In the genomic region with DNA sequence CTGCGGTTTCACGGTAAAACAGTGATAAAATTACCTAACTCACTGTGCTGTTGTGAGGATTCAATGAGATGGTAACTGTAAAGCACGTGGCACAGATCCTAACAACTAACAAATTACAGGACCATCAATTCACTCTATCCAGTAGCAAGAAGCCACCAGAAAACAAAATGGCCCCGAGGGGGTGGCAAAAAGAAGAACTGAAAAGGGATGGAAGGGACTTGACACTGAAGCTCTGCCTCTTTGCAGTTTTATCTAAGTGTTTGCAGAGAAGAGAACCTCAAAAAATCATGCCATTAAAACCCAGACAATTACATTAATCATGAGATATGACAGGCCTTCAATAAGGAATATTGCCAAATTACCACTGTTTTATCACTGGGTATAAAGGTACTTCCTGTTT, we compare ENCODE assay signal across 20 cellular contexts. TPM values are rescaled to one million over a fixed set of nuclear protein-coding genes. Genes with fewer than 3 reads are reported as not detected.
DNase-seq lines count a peak whose midpoint lies in the region; ATAC-seq and TF ChIP-seq lines count a peak whose summit lies in the region.
"Had no signal": no experiment of that assay in that cellular context is flagged by ENCODE, and none has a peak within 500 bp of the region (broad histone marks: within the 10 kb centered on the region; RNA-seq: fewer than 3 reads in every experiment).

No MANE protein-coding gene starts in this region.

- H3K27me3 ChIP-seq in esophagus squamous epithelium (no peaks in the 10 kb centered on the region), subcutaneous abdominal adipose tissue (ENCODE audit: control insufficient read depth in 5 of 5, insufficient read depth in 4 of 5, low read length in 5 of 5) (peaks cover 0 to 4% (median 0%) of the 10 kb centered on the region in 5 donors), mesendoderm (ENCODE audit: insufficient read depth, low read length, poor library complexity) (no peaks in the 10 kb centered on the region)

- no peak overlapping the region for H4K8ac ChIP-seq in mesendoderm (ENCODE audit: low read depth, low read length)

- no peak overlapping the region for H3K4me3 ChIP-seq in esophagus squamous epithelium
- H3K4me3 ChIP-seq in subcutaneous abdominal adipose tissue (ENCODE audit: low read depth in 1 of 5, low read length in 5 of 5): no peak overlapping the region
- H3K4me3 ChIP-seq in mesendoderm (ENCODE audit: low read length): no peak overlapping the region

- no peak overlapping the region for H3K4ac ChIP-seq in mesendoderm (ENCODE audit: low read depth, low read length)

- no peak overlapping the region for H2AK5ac ChIP-seq in mesendoderm (ENCODE audit: low read length)

- no peak overlapping the region for H3K9ac ChIP-seq in subcutaneous abdominal adipose tissue (ENCODE audit: low read length in 5 of 5)
- no peak overlapping the region for H3K9ac ChIP-seq in mesendoderm (ENCODE audit: low read length)

- H3K18ac ChIP-seq in mesendoderm (ENCODE audit: low read length): no peak overlapping the region

- H3K56ac ChIP-seq in mesendoderm (ENCODE audit: low read length): no peak overlapping the region

- no peak overlapping the region for H4K5ac ChIP-seq in mesendoderm (ENCODE audit: low read length)

- peak overlapping the region in 3 of 4 donors; percentile 8 to 35 (median 21) for H3K27ac ChIP-seq in esophagus squamous epithelium
- peak overlapping the region; percentile 66 for H3K27ac ChIP-seq in subcutaneous abdominal adipose tissue (ENCODE audit: low read depth, low read length)
- H3K27ac ChIP-seq in mesendoderm (ENCODE audit: low read depth, low read length): no peak overlapping the region
- H3K27ac ChIP-seq: C4-2B had no signal

- no peak overlapping the region for H2BK5ac ChIP-seq in mesendoderm (ENCODE audit: low read length)

- no peak for TF ChIP-seq CTCF in esophagus squamous epithelium (IDR thresholded peaks at IDR 0.05)

- H3K79me1 ChIP-seq in mesendoderm (ENCODE audit: low read length): peaks cover 2% of the 10 kb centered on the region

- WGBS in esophagus squamous epithelium, 2 donors: 65 to 68% methylated on average over 2 to 4 of the region's 4 CpGs
- no CpG with 5 or more reads among the region's 4 CpGs for WGBS in mesendoderm (ENCODE audit: extremely low coverage, insufficient coverage, low lambda C conversion rate)

- H2BK15ac ChIP-seq in mesendoderm (replicated peaks; ENCODE audit: low read depth): no peak overlapping the region

- H2BK120ac ChIP-seq in mesendoderm (ENCODE audit: low read depth, low read length): no peak overlapping the region

- no peak for TF ChIP-seq POLR2A in esophagus squamous epithelium (IDR thresholded peaks at IDR 0.05)

- DNase-seq in esophagus squamous epithelium (lab: John Stamatoyannopoulos, UW): no peak
- DNase-seq in OCI-M1 (lab: John Stamatoyannopoulos, UW): no peak
- DNase-seq in activated gamma-delta T cell treated with Interleukin-2 at 50 U/mL for 16 hours: no peak
- DNase-seq in mesendoderm: no peak
- DNase-seq: AML-193, DMS79 treated with DMSO at 0.1 percent for 48 hours, KBM-7, NCI-H1694 treated with DMSO at 0.1 percent for 48 hours, NCI-H510A, NCI-H774, PC-3, RPMI8226, SIG-M5, T-cell had no signal

- intact Hi-C loops in esophagus squamous epithelium (cut with DNase I): no loop called here

- peaks cover 0 to 38% (median 17%) of the 10 kb centered on the region in 3 donors for H3K4me1 ChIP-seq in esophagus squamous epithelium
- H3K4me1 ChIP-seq in subcutaneous abdominal adipose tissue (ENCODE audit: control insufficient read depth in 5 of 5, insufficient read depth in 5 of 5, low read length in 5 of 5): peaks cover 0 to 25% (median 6%) of the 10 kb centered on the region in 5 donors
- peaks cover 7% of the 10 kb centered on the region for H3K4me1 ChIP-seq in mesendoderm (ENCODE audit: control insufficient read depth, low read depth, low read length)

- peaks cover 2% of the 10 kb centered on the region for H3K79me2 ChIP-seq in mesendoderm (ENCODE audit: control insufficient read depth, insufficient read depth, low read length)

- no peak overlapping the region for H3K4me2 ChIP-seq in mesendoderm (ENCODE audit: low read length)

- ATAC-seq in GM19395 (IDR thresholded peaks at IDR 0.05; ENCODE audit: unreplicated experiment) (peak; percentile 52), HG03103 (IDR thresholded peaks at IDR 0.05; ENCODE audit: low read depth, unreplicated experiment) (peak; percentile 55), HG03097 (IDR thresholded peaks at IDR 0.05; ENCODE audit: low FRiP score, unreplicated experiment) (no peak)
- ATAC-seq: PC-3, SK-N-SH treated with all-trans-retinoic acid at 6 μM for 48 hours, T-cell had no signal

- no peaks in the 10 kb centered on the region for H3K9me3 ChIP-seq in esophagus squamous epithelium
- no peaks in the 10 kb centered on the region for H3K9me3 ChIP-seq in subcutaneous abdominal adipose tissue (ENCODE audit: control insufficient read depth in 5 of 5, low read length in 5 of 5)

- no peak overlapping the region for H3K23ac ChIP-seq in mesendoderm (ENCODE audit: low read length)

- no peaks in the 10 kb centered on the region for H3K36me3 ChIP-seq in esophagus squamous epithelium
- peaks cover 0 to 6% (median 0%) of the 10 kb centered on the region in 5 donors for H3K36me3 ChIP-seq in subcutaneous abdominal adipose tissue (ENCODE audit: control insufficient read depth in 5 of 5, insufficient read depth in 5 of 5, low read length in 5 of 5)
- no peaks in the 10 kb centered on the region for H3K36me3 ChIP-seq in mesendoderm (ENCODE audit: control insufficient read depth, insufficient read depth, low read length)

RNA-seq across cellular contexts. Expression of a gene that starts 46.7 kb away (rescaled TPM):
- 10 to 100 TPM in 3 of 4 donors, 1 to 10 TPM in 1; 3.5 to 20.5 (median 14.2) TPM for total RNA-seq in esophagus squamous epithelium
- 11.7 TPM for polyA plus RNA-seq in mesendoderm (2013, experiment 1 of 2)
- polyA plus RNA-seq in mesendoderm (2013, experiment 2 of 2): 11.3 TPM
